ENCODE assay signal across 1 cellular context in the genomic region with DNA sequence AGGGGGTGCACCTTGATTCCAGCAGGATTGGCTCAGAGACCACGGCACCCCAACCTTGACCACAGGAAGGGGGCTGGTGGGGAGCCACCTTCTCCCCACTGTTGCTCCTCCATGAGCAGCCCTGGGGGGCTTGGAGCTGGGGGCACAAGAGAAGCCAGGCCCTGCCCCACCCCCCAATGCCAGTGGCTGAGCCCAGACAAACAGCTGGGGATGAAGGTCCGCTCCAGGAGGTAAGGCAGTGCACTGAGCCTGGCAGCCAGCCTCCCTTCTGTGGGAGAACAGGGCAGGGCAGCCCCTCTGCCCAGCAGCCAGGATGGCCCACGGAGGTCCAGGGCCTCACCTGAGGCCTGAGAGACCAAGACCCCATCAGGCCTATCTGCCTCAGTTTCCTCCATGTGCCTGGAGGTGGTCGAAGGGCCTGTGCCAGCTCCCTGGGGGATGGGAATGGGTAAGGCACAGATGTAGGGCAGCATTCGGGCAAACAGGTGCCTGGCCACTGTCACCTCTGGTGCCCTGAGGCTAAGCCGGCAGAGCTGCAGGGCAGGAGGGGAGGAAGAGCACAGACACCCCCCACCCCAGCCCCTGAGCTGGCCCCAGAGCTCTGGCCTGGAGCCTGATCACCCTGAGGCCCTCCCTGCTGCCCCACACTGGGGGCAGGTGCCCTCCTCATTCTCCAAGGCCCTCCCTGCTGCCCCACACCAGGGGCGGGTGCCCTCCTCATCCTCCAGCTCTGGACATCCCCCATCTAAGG.
TF ChIP-seq lines count a peak whose summit lies in the region.

No MANE protein-coding gene starts in this region.

TF ChIP-seq in H1, 55 proteins besides CTCF, POLR2A, EP300 and RAD21:
- TF ChIP-seq BACH1 (IDR thresholded peaks at IDR 0.05; ENCODE audit: low read length) (no peak), GTF2F1 (IDR thresholded peaks at IDR 0.05; ENCODE audit: borderline replicate concordance, low read depth, low read length) (no peak), CBX5 (IDR thresholded peaks at IDR 0.05; ENCODE audit: low read depth, low read length) (no peak), SIX5 (IDR thresholded peaks at IDR 0.05; ENCODE audit: low read depth, low read length) (no peak), YY1 (IDR thresholded peaks at IDR 0.05; ENCODE audit: low read depth, low read length) (no peak), RFX5 (IDR thresholded peaks at IDR 0.05; ENCODE audit: borderline replicate concordance, low read depth, low read length) (no peak)
